8 cellular contexts compared by ENCODE assay signal in the genomic region with DNA sequence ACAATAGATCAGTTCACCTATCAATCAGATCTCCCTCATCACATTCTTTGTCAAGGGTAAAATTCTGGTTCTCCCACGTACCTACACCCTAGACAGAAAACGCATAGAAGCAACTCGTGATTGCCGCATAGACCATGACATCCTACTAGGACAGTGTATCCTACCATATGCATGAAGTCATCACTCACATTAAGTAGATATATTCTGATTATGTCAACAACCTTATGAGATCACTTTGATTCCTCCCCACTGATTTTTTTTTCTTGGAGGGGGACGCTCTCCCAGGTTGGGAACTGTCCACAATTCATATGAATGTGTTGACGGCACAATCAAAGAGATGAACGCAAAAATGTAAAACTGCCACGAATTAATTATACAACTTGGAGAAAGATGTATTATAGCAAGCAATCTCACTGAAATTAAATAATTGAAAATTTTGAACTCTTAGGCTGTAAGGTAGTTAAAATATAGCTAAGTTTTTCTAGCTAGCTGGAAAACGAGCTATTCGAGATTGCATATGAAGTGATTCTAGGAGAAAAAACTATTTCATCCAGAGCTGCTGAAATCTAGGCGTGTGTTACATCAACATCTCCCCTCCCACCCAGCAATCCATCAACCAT.
A peak's percentile ranks its signal among the peaks of the same experiment; 100 is the strongest.
DNase-seq lines count a peak whose midpoint lies in the region; TF ChIP-seq lines count a peak whose summit lies in the region.

No MANE protein-coding gene starts in this region.

- H3K4me3 ChIP-seq in GM08714 (ENCODE audit: low read length) (peak overlapping the region; percentile 87), WERI-Rb-1 (ENCODE audit: low read depth, low read length) (peak overlapping the region; percentile 73), esophagus squamous epithelium (peak overlapping the region; percentile 63 to 95 (median 88)), osteoblast (ENCODE audit: insufficient read depth, low read length) (peak overlapping the region; percentile 88)

- H3K9me3 ChIP-seq in WERI-Rb-1 (ENCODE audit: severe bottlenecking) (no peaks in the 10 kb centered on the region), esophagus squamous epithelium (no peaks in the 10 kb centered on the region), osteoblast (ENCODE audit: low read depth, low read length) (no peaks in the 10 kb centered on the region)

- peak overlapping the region; percentile 92 for H3K4me2 ChIP-seq in osteoblast (ENCODE audit: insufficient read depth, low read length)

- DNase-seq in WERI-Rb-1 (no peak), esophagus squamous epithelium (lab: John Stamatoyannopoulos, UW) (no peak), osteoblast (ENCODE audit: insufficient read length, low spot score, missing footprints) (peak; percentile 27), SKM-1 (lab: John Stamatoyannopoulos, UW; ENCODE audit: unreplicated experiment) (no peak), anterior cingulate cortex (lab: John Stamatoyannopoulos, UW) (no peak), DMS153 treated with DMSO at 0.1 percent for 48 hours (lab: John Stamatoyannopoulos, UW; ENCODE audit: unreplicated experiment) (no peak), activated gamma-delta T cell treated with Interleukin-2 at 50 U/mL for 16 hours (no peak)

- intact Hi-C loops in esophagus squamous epithelium (cut with DNase I): loop anchor here (10.0 kb wide), 2 partner anchors 74 to 96 kb away; no protein-coding TSS in a partner anchor

- 50 to 72% methylated on average over 10 to 11 of the region's 11 CpGs for WGBS in esophagus squamous epithelium, 2 donors

- H3K27me3 ChIP-seq in WERI-Rb-1 (ENCODE audit: insufficient read depth, low read depth, severe bottlenecking) (no peaks in the 10 kb centered on the region), esophagus squamous epithelium (no peaks in the 10 kb centered on the region), osteoblast (ENCODE audit: insufficient read depth, low read length) (no peaks in the 10 kb centered on the region)

- H4K20me1 ChIP-seq in osteoblast (ENCODE audit: insufficient read depth, low read length): no peaks in the 10 kb centered on the region

- peak overlapping the region; percentile 97 for H2AFZ ChIP-seq in osteoblast (ENCODE audit: low read length)

- TF ChIP-seq CTCF in WERI-Rb-1 (IDR thresholded peaks at IDR 0.05; ENCODE audit: low read depth, low read length) (no peak), esophagus squamous epithelium (IDR thresholded peaks at IDR 0.05) (no peak), osteoblast (IDR thresholded peaks at IDR 0.05; ENCODE audit: extremely low read depth, low read depth, low read length) (no peak)

- TF ChIP-seq POLR2A in esophagus squamous epithelium (IDR thresholded peaks at IDR 0.05): no peak

- H3K27ac ChIP-seq in WERI-Rb-1: no peak overlapping the region
- H3K27ac ChIP-seq in esophagus squamous epithelium: peak overlapping the region; percentile 85 to 96 (median 94)
- H3K27ac ChIP-seq in osteoblast (ENCODE audit: low read depth, low read length): peak overlapping the region; percentile 62

- peaks cover 34% of the 10 kb centered on the region for H3K79me2 ChIP-seq in osteoblast (ENCODE audit: insufficient read depth, low read length)

- H3K36me3 ChIP-seq in WERI-Rb-1: no peaks in the 10 kb centered on the region
- no peaks in the 10 kb centered on the region for H3K36me3 ChIP-seq in esophagus squamous epithelium
- H3K36me3 ChIP-seq in osteoblast (ENCODE audit: insufficient read depth, low read length): no peaks in the 10 kb centered on the region

- H3K4me1 ChIP-seq in esophagus squamous epithelium: peaks cover 3 to 50% (median 24%) of the 10 kb centered on the region in 3 donors
- H3K4me1 ChIP-seq in osteoblast (ENCODE audit: insufficient read depth, low read length): peaks cover 13% of the 10 kb centered on the region
